In the genomic region with DNA sequence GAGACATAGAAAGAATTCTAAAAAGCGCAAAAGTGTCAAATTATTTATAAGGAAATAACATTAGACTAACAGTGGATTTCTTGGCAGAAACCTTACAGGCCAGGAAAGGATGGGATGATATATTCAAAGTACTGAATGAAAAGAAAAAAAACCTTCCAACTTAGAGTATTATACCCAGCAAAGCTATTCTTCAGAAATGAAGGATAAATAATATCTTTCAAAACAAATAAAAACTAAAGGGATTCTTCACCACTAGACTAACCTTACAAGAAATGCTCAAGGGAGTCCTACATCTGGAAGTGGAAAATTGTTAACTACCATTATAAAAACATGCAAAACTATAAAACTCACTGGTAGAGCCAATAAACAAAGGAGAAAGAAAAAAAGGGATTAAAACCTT, we compare ENCODE assay signal across 34 cellular contexts.
"Had no signal": no experiment of that assay in that cellular context is flagged by ENCODE, and none has a peak within 500 bp of the region (broad histone marks: within the 10 kb centered on the region; RNA-seq: fewer than 3 reads in every experiment).

No MANE protein-coding gene starts in this region.

- DNase-seq: Karpas-422, Kasumi-1, MG63, MV-4-11, NCI-H1048, NCI-H1092, NCI-H1092 treated with DMSO at 0.1 percent for 48 hours, NCI-H1105, NCI-H1105 treated with DMSO at 0.1 percent for 48 hours, NCI-H1417, NCI-H1417 treated with DMSO at 0.1 percent for 48 hours, NCI-H1436, NCI-H1436 treated with DMSO at 0.1 percent for 48 hours, NCI-H146, NCI-H1694, NCI-H1694 treated with DMSO at 0.1 percent for 48 hours, NCI-H187, NCI-H187 treated with DMSO at 0.1 percent for 48 hours, NCI-H1930, NCI-H2029, NCI-H2029 treated with DMSO at 0.1 percent for 48 hours, NCI-H2081, NCI-H2081 treated with DMSO at 0.1 percent for 48 hours, NCI-H2107, NCI-H2171, NCI-H2171 treated with DMSO at 0.1 percent for 48 hours, NCI-H2227 treated with DMSO at 0.1 percent for 48 hours, NCI-H226, NCI-H345, NCI-H446, NCI-H446 treated with DMSO at 0.1 percent for 48 hours, NCI-H510A, NCI-H510A treated with DMSO at 0.1 percent for 48 hours, NCI-H524 had no signal

- H3K36me3 ChIP-seq: MG63 had no signal

- H3K4me3 ChIP-seq: MG63 had no signal

- H3K27me3 ChIP-seq: MG63 had no signal
